ENCODE assay signal across 27 cellular contexts in genomic region chr3:42498034-42498433, GRCh38. TPM values are rescaled to one million over a fixed set of nuclear protein-coding genes. Genes with fewer than 3 reads are reported as not detected.
DNase-seq lines count a peak whose midpoint lies in the region; ATAC-seq and TF ChIP-seq lines count a peak whose summit lies in the region.
"Had no signal": no experiment of that assay in that cellular context is flagged by ENCODE, and none has a peak within 500 bp of the region (broad histone marks: within the 10 kb centered on the region; RNA-seq: fewer than 3 reads in every experiment).

No MANE protein-coding gene starts in this region.

- H3K79me1 ChIP-seq in trophoblast cell (ENCODE audit: low read length), result peaks cover 8% of the 10 kb centered on the region

- DNase-seq in CD14-positive monocyte (ENCODE audit: low spot score) (peak; percentile 26), PC-9 (no peak), dorsolateral prefrontal cortex (peak in 1 of 10 donors; percentile 3), trophoblast cell (no peak), anterior cingulate cortex (lab: John Stamatoyannopoulos, UW) (no peak), gastrocnemius medialis (no peak)
- no peak for DNase-seq in stimulated activated CD4-positive, alpha-beta T cell treated with anti-CD3 and anti-CD28 coated beads, Interleukin-12 subunit alpha, Interleukin-12 subunit beta, amount 100 ng/mL, for 4 hours
- DNase-seq: activated CD4-positive, alpha-beta T cell treated with anti-CD3 and anti-CD28 coated beads, Interleukin-2, amount 50 U/mL, for 4 hours; activated naive CD8-positive, alpha-beta T cell treated with anti-CD3 and anti-CD28 coated beads for 36 hours; DMS79; hippocampal formation; MM.1S; NCI-H2029 treated with DMSO at 0.1 percent for 48 hours; NCI-H526; NK-92 treated with Interleukin-12 subunit alpha and Interleukin-12 subunit beta, amount 100 ng/mL, for 24 hours; SK-N-SH; stimulated activated CD4-positive, alpha-beta T cell treated with anti-CD3 and anti-CD28 coated beads, Interleukin-2, amount 100 ng/mL, for 48 hours had no signal

- no peak overlapping the region for H3K4ac ChIP-seq in trophoblast cell (ENCODE audit: low read depth, low read length)

- BruUV-seq in PC-9 (replicated peaks; lab: Mats Ljungman, UMichigan), result no TSS peak

- in situ Hi-C loops in gastrocnemius medialis (cut with MboI; ENCODE audit: low sequenced_read_pairs in 4 of 4), result no loop called here

- H2BK5ac ChIP-seq in trophoblast cell (ENCODE audit: low read depth, low read length, poor library complexity), result no peak overlapping the region

- no peak overlapping the region for H2BK12ac ChIP-seq in trophoblast cell (ENCODE audit: low read length)

- peaks cover 0 to 8% of the 10 kb centered on the region in 2 donors for H3K36me3 Mint-ChIP-seq in CD14-positive monocyte
- H3K36me3 Mint-ChIP-seq: activated naive CD8-positive, alpha-beta T cell treated with anti-CD3 and anti-CD28 coated beads for 36 hours; memory B cell had no signal

- H2AK5ac ChIP-seq in trophoblast cell (ENCODE audit: low read length), result no peak overlapping the region

- H2AFZ ChIP-seq in PC-9 (no peak overlapping the region), trophoblast cell (ENCODE audit: insufficient read depth, low read length, poor library complexity) (no peak overlapping the region)

- H3K27me3 ChIP-seq in PC-9 (ENCODE audit: insufficient read depth, low read depth) (no peaks in the 10 kb centered on the region), dorsolateral prefrontal cortex (peaks cover 0 to 9% (median 0%) of the 10 kb centered on the region in 45 donors), trophoblast cell (ENCODE audit: insufficient read depth, low read length) (peaks cover 5% of the 10 kb centered on the region), gastrocnemius medialis (peaks cover 18 to 25% (median 22%) of the 10 kb centered on the region in 3 donors)
- H3K27me3 ChIP-seq: ascending aorta, right lobe of liver, upper lobe of right lung had no signal

- intact Hi-C loops in CD14-positive monocyte (cut with micrococcal nuclease) (loop anchor here in 1 of 2 donors (10.0 kb wide), 1 partner anchor 247 kb away; no protein-coding TSS in a partner anchor), PC-9 (cut with micrococcal nuclease; ENCODE audit: unreplicated experiment) (no loop called here), dorsolateral prefrontal cortex (cut with DNase I) (no loop called here), gastrocnemius medialis (cut with DNase I; ENCODE audit: low total_unique reads) (no loop called here)

- H3K4me2 ChIP-seq in PC-9 (peak overlapping the region; percentile 84), trophoblast cell (ENCODE audit: low read length) (no peak overlapping the region)
- H3K4me2 ChIP-seq: SK-N-SH had no signal

- CTCF ChIA-PET in PC-9 (lab: Charles Lee), result interaction anchor here (0.6 kb wide), 1 partner anchor 896 kb away, joined by 6 read pairs; no protein-coding TSS in a partner anchor

- H3K9me2 ChIP-seq in PC-9 (ENCODE audit: insufficient read depth), result no peaks in the 10 kb centered on the region
- H3K9me2 ChIP-seq: SK-N-SH had no signal

- H4K8ac ChIP-seq in trophoblast cell (ENCODE audit: low read depth, low read length), result no peak overlapping the region

- no peak for TF ChIP-seq CTCF in CD14-positive monocyte (IDR thresholded peaks at IDR 0.05)
- TF ChIP-seq CTCF in PC-9 (conservative IDR thresholded peaks at IDR 0.05), result no peak
- TF ChIP-seq CTCF in dorsolateral prefrontal cortex (IDR thresholded peaks at IDR 0.05 in 54 of 56, conservative IDR thresholded peaks at IDR 0.05 in 2 of 56; ENCODE audit: low read depth in 1 of 56, partially characterized antibody in 56 of 56), result no peak
- TF ChIP-seq CTCF in gastrocnemius medialis (IDR thresholded peaks at IDR 0.05 in 4 of 5, conservative IDR thresholded peaks at IDR 0.05 in 1 of 5), result no peak

- no peak overlapping the region for H3K4me3 ChIP-seq in PC-9
- no peak overlapping the region for H3K4me3 ChIP-seq in dorsolateral prefrontal cortex
- no peak overlapping the region for H3K4me3 ChIP-seq in trophoblast cell (ENCODE audit: low read depth, low read length)
- H3K4me3 ChIP-seq in gastrocnemius medialis, result no peak overlapping the region
- H3K4me3 ChIP-seq: ascending aorta, right lobe of liver, upper lobe of right lung had no signal

- H4K12ac ChIP-seq in trophoblast cell (ENCODE audit: low read depth, low read length), result no peak overlapping the region

- peaks cover 22% of the 10 kb centered on the region for H3K4me1 Mint-ChIP-seq in CD14-positive monocyte

- no peak overlapping the region for H3K4me3 Mint-ChIP-seq in CD14-positive monocyte
- H3K4me3 Mint-ChIP-seq: activated naive CD8-positive, alpha-beta T cell treated with anti-CD3 and anti-CD28 coated beads for 36 hours; activated T-helper 17 cell treated with anti-CD3 and anti-CD28 coated beads, Interleukin-2, amount 50 U/mL, for 72 hours; memory B cell had no signal

- H3K9me3 Mint-ChIP-seq in CD14-positive monocyte, result peaks cover 0 to 4% (median 3%) of the 10 kb centered on the region in 7 donors
- H3K9me3 Mint-ChIP-seq: activated naive CD8-positive, alpha-beta T cell treated with anti-CD3 and anti-CD28 coated beads for 36 hours; activated T-helper 17 cell treated with anti-CD3 and anti-CD28 coated beads, Interleukin-2, amount 50 U/mL, for 72 hours; memory B cell had no signal

- H3K27ac Mint-ChIP-seq in CD14-positive monocyte, result no peak overlapping the region
- H3K27ac Mint-ChIP-seq: activated naive CD8-positive, alpha-beta T cell treated with anti-CD3 and anti-CD28 coated beads for 36 hours; activated T-helper 17 cell treated with anti-CD3 and anti-CD28 coated beads, Interleukin-2, amount 50 U/mL, for 72 hours; memory B cell had no signal

- no peak overlapping the region for H3K18ac ChIP-seq in trophoblast cell (ENCODE audit: low read length)

- H3K79me2 ChIP-seq in PC-9 (ENCODE audit: low read depth) (peaks cover under 1% of the 10 kb centered on the region; the same call in 1 of the 2 replicates), trophoblast cell (ENCODE audit: control insufficient read depth, insufficient read depth, low read length, poor library complexity) (no peaks in the 10 kb centered on the region)

- H3F3A ChIP-seq in PC-9 (ENCODE audit: insufficient read depth, low read depth), result peaks cover 18% of the 10 kb centered on the region; the same call in 1 of the 2 replicates

- no peak for ATAC-seq in GM19324 (IDR thresholded peaks at IDR 0.05; ENCODE audit: low FRiP score, unreplicated experiment)
- ATAC-seq in gastrocnemius medialis, result no peak
- ATAC-seq: activated CD4-positive, CD25-positive, alpha-beta regulatory T cell treated with anti-CD3 and anti-CD28 coated beads, Interleukin-2, amount 50 U/mL, for 24 hours; activated T-helper 17 cell treated with anti-CD3 and anti-CD28 coated beads, Interleukin-2, amount 50 U/mL, for 72 hours; left colon; right lobe of liver; upper lobe of right lung had no signal

- no peak overlapping the region for H2BK120ac ChIP-seq in trophoblast cell (ENCODE audit: insufficient read depth, low read length, poor library complexity)

- POLR2A ChIA-PET in PC-9 (lab: Charles Lee; ENCODE audit: unreplicated experiment), result no interaction called here

- TF ChIP-seq POLR2A in gastrocnemius medialis (IDR thresholded peaks at IDR 0.05), result no peak

- peak overlapping the region; percentile 37 for H4K91ac ChIP-seq in trophoblast cell (ENCODE audit: low read depth, low read length)

- peaks cover 31% of the 10 kb centered on the region for H3K4me1 ChIP-seq in PC-9 (replicated peaks; ENCODE audit: insufficient read depth)
- H3K4me1 ChIP-seq in trophoblast cell (ENCODE audit: control insufficient read depth in 1 of 2, insufficient read depth in 2 of 2, low read length in 2 of 2), result peaks cover 19 to 20% of the 10 kb centered on the region in 2 experiments
- peaks cover 9 to 16% of the 10 kb centered on the region in 2 donors for H3K4me1 ChIP-seq in gastrocnemius medialis

- no peak overlapping the region for H3K14ac ChIP-seq in trophoblast cell (ENCODE audit: low read length)

- H3K9me3 ChIP-seq in PC-9 (ENCODE audit: insufficient read depth, low read depth) (no peaks in the 10 kb centered on the region), trophoblast cell (ENCODE audit: insufficient read depth, low read depth, low read length) (no peaks in the 10 kb centered on the region), gastrocnemius medialis (no peaks in the 10 kb centered on the region)
- H3K9me3 ChIP-seq: ascending aorta, right lobe of liver, SK-N-SH, upper lobe of right lung had no signal

- H3K9ac ChIP-seq in trophoblast cell (ENCODE audit: low read length), result no peak overlapping the region
- H3K9ac ChIP-seq: SK-N-SH had no signal

- H3K23ac ChIP-seq in trophoblast cell (ENCODE audit: low read length), result no peak overlapping the region

- peak overlapping the region; percentile 89 for H3K27ac ChIP-seq in PC-9
- H3K27ac ChIP-seq in dorsolateral prefrontal cortex, result peak overlapping the region in 30 of 59 donors; percentile 15 to 87 (median 67)
- H3K27ac ChIP-seq in trophoblast cell (ENCODE audit: low read depth, low read length), result no peak overlapping the region
- no peak overlapping the region for H3K27ac ChIP-seq in gastrocnemius medialis
- H3K27ac ChIP-seq: ascending aorta, right lobe of liver, upper lobe of right lung had no signal

- WGBS in trophoblast cell (ENCODE audit: extremely low coverage, insufficient coverage, insufficient read length), result no CpG with 5 or more reads among the region's 1 CpG

- peaks cover 30 to 51% (median 34%) of the 10 kb centered on the region in 3 donors for H3K27me3 Mint-ChIP-seq in CD14-positive monocyte (ENCODE audit: low read depth in 3 of 3)

- no peaks in the 10 kb centered on the region for H4K20me1 ChIP-seq in PC-9 (ENCODE audit: insufficient read depth)

- H3K36me3 ChIP-seq in PC-9 (ENCODE audit: low read depth) (no peaks in the 10 kb centered on the region), trophoblast cell (ENCODE audit: control insufficient read depth in 1 of 2, insufficient read depth in 2 of 2, low read length in 2 of 2) (no peaks in the 10 kb centered on the region), gastrocnemius medialis (no peaks in the 10 kb centered on the region)
- H3K36me3 ChIP-seq: ascending aorta, right lobe of liver, upper lobe of right lung had no signal

RNA-seq across cellular contexts. Expression of gene VIPR1, which starts 4.4 kb away (rescaled TPM):
- polyA plus RNA-seq in CD14-positive monocyte, result 10 to 100 TPM; 15.5 to 16.0 TPM
- total RNA-seq in PC-9 (2021), result 19.7 and 23.9 TPM in 2 replicates
- total RNA-seq in dorsolateral prefrontal cortex, result 10 to 100 TPM; 15.9 to 69.4 (median 40.2) TPM
- polyA plus RNA-seq in trophoblast cell (2013), result 8.1 and 8.8 TPM in 2 replicates
- 1 to 10 TPM; 1.7 to 8.7 (median 3.2) TPM for total RNA-seq in gastrocnemius medialis
- total RNA-seq: dermis microvascular lymphatic vessel endothelial cell, myocyte had no signal
- polyA plus RNA-seq: SK-N-SH had no signal

Comparison
In these comparisons a context has a peak if more than half of its experiments do, and no peak if none do; other contexts are left out.
1. H3K27ac ChIP-seq: peak in PC-9 (single experiment) and dorsolateral prefrontal cortex (30 of 59); none in trophoblast cell (single experiment) and gastrocnemius medialis (0 of 4).